In the genomic region with DNA sequence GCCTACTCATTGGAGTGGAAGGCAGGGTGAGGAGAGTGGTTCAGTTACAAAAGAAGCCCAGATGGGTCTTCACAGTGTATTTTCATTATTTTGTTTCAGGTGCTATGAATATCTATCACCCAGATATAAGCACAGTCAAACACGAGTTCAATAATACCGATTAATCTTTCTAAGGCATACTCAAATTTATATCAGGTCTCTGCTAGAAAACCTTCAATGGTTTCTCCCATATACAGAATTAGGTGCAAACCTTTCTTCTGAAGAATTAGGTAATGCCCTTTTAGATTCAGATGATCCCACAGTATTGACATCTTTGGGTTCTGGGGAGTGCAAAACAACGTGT, we compare ENCODE assay signal across 23 cellular contexts. TPM values are rescaled to one million over a fixed set of nuclear protein-coding genes. Genes with fewer than 3 reads are reported as not detected.
DNase-seq lines count a peak whose midpoint lies in the region; ATAC-seq, FAIRE-seq and TF ChIP-seq lines count a peak whose summit lies in the region.
"Had no signal": no experiment of that assay in that cellular context is flagged by ENCODE, and none has a peak within 500 bp of the region (broad histone marks: within the 10 kb centered on the region; RNA-seq: fewer than 3 reads in every experiment).

No MANE protein-coding gene starts in this region.

- no peaks in the 10 kb centered on the region for H3K9me3 ChIP-seq in right atrium auricular region
- H3K9me3 ChIP-seq in endothelial cell of umbilical vein (replicated peaks; ENCODE audit: control insufficient read depth, insufficient read depth, low read length) = no peaks in the 10 kb centered on the region
- H3K9me3 ChIP-seq: vagina had no signal

- H3K27ac ChIP-seq in right atrium auricular region = peak overlapping the region; percentile 55 to 70
- peak overlapping the region; percentile 98 for H3K27ac ChIP-seq in endothelial cell of umbilical vein (ENCODE audit: insufficient read depth, low read depth, low read length)
- H3K27ac ChIP-seq: parathyroid adenoma had no signal

- FAIRE-seq in endothelial cell of umbilical vein (lab: Jason Lieb, UNC) (peak; percentile 42), D721Med (lab: Jason Lieb, UNC) (no peak)
- FAIRE-seq: small intestine had no signal

- CTCF ChIA-PET in endothelial cell of umbilical vein (lab: Charles Lee) = interaction anchor here (0.6 to 1.5 kb wide), 11 partner anchors 7 to 1319 kb away, joined by 3 to 9 read pairs (median 4); a partner anchor contains a TSS

- H3K9me3 Mint-ChIP-seq in osteocyte (ENCODE audit: unreplicated experiment) = no peaks in the 10 kb centered on the region
- H3K9me3 Mint-ChIP-seq: activated T-cell treated with anti-CD3 and anti-CD28 coated beads, Interleukin-2, amount 50 U/mL, for 72 hours; CD4-positive, alpha-beta memory T cell; naive thymus-derived CD4-positive, alpha-beta T cell; T-helper 2 cell treated with Interferon-gamma antibody and Interleukin-4, amounts not matched to agents 5 μg/mL and 100 μg/mL, for 36 hours had no signal

- peak overlapping the region; percentile 72 for H3K9ac ChIP-seq in endothelial cell of umbilical vein (replicated peaks; ENCODE audit: extremely low read depth, insufficient read depth, low read length)
- H3K9ac ChIP-seq: parathyroid adenoma had no signal

- dilution Hi-C loops in endothelial cell of umbilical vein (cut with MboI; ENCODE audit: extremely low pct_ligation_motif_present, low sequenced_read_pairs) = no loop called here

- H3K4me1 Mint-ChIP-seq in osteocyte (ENCODE audit: unreplicated experiment) = peaks cover 12% of the 10 kb centered on the region
- H3K4me1 Mint-ChIP-seq: CD4-positive, alpha-beta memory T cell had no signal

- no peak overlapping the region for H3K4me3 Mint-ChIP-seq in osteocyte (ENCODE audit: unreplicated experiment)
- H3K4me3 Mint-ChIP-seq: activated naive CD8-positive, alpha-beta T cell; activated T-cell treated with anti-CD3 and anti-CD28 coated beads, Interleukin-2, amount 50 U/mL, for 72 hours; naive thymus-derived CD4-positive, alpha-beta T cell; T-helper 2 cell treated with Interferon-gamma antibody and Interleukin-4, amounts not matched to agents 5 μg/mL and 100 μg/mL, for 36 hours had no signal

- no peaks in the 10 kb centered on the region for H3K36me3 Mint-ChIP-seq in osteocyte (ENCODE audit: unreplicated experiment)
- H3K36me3 Mint-ChIP-seq: activated naive CD8-positive, alpha-beta T cell; CD4-positive, alpha-beta memory T cell; naive thymus-derived CD4-positive, alpha-beta T cell had no signal

- H3K9me1 ChIP-seq in endothelial cell of umbilical vein (replicated peaks; ENCODE audit: control insufficient read depth, extremely low read depth, insufficient read depth, low read length) = no peaks in the 10 kb centered on the region

- TF ChIP-seq CTCF in right atrium auricular region (IDR thresholded peaks at IDR 0.05) (no peak), endothelial cell of umbilical vein (IDR thresholded peaks at IDR 0.05; ENCODE audit: extremely low read depth in 1 of 2, insufficient read depth in 1 of 2, low read depth in 1 of 2, low read length in 2 of 2) (no peak), osteocyte (IDR thresholded peaks at IDR 0.05) (no peak), D721Med (IDR thresholded peaks at IDR 0.05; ENCODE audit: insufficient read depth, missing control alignments) (no peak)

- no peak overlapping the region for H3K4me3 ChIP-seq in right atrium auricular region
- H3K4me3 ChIP-seq in endothelial cell of umbilical vein (replicated peaks in 1 of 3; ENCODE audit: insufficient read depth in 1 of 3, low read depth in 1 of 3, low read length in 3 of 3) = no peak overlapping the region
- H3K4me3 ChIP-seq: vagina had no signal

- no TSS peak for BruUV-seq in endothelial cell of umbilical vein (replicated peaks; lab: Mats Ljungman, UMichigan)

- H3K4me1 ChIP-seq in right atrium auricular region (peaks cover 0 to 12% of the 10 kb centered on the region in 2 donors), endothelial cell of umbilical vein (ENCODE audit: control insufficient read depth, extremely low read depth, insufficient read depth, low read length) (peaks cover 15% of the 10 kb centered on the region)
- H3K4me1 ChIP-seq: parathyroid adenoma, vagina had no signal

- POLR2A ChIA-PET in endothelial cell of umbilical vein (lab: Charles Lee) = interaction anchor here (1.0 kb wide), 1 partner anchor 16 kb away, joined by 4 read pairs; no protein-coding TSS in a partner anchor

- H2AFZ ChIP-seq in endothelial cell of umbilical vein (ENCODE audit: low read depth, low read length) = peak overlapping the region; percentile 76
- H2AFZ ChIP-seq: parathyroid adenoma had no signal

- H3K27ac Mint-ChIP-seq in osteocyte (ENCODE audit: unreplicated experiment) = peak overlapping the region; percentile 47
- H3K27ac Mint-ChIP-seq: activated naive CD8-positive, alpha-beta T cell; activated T-cell treated with anti-CD3 and anti-CD28 coated beads, Interleukin-2, amount 50 U/mL, for 72 hours; CD4-positive, alpha-beta memory T cell; naive thymus-derived CD4-positive, alpha-beta T cell; T-helper 2 cell treated with Interferon-gamma antibody and Interleukin-4, amounts not matched to agents 5 μg/mL and 100 μg/mL, for 36 hours had no signal

- H3K36me3 ChIP-seq in right atrium auricular region (no peaks in the 10 kb centered on the region), endothelial cell of umbilical vein (ENCODE audit: control insufficient read depth in 2 of 2, extremely low read depth in 1 of 2, insufficient read depth in 2 of 2, low read length in 2 of 2) (no peaks in the 10 kb centered on the region)
- H3K36me3 ChIP-seq: vagina had no signal

- TF ChIP-seq POLR2A in endothelial cell of umbilical vein (IDR thresholded peaks at IDR 0.05; ENCODE audit: low read depth, low read length) = no peak

- H3K27me3 ChIP-seq in right atrium auricular region (no peaks in the 10 kb centered on the region), endothelial cell of umbilical vein (ENCODE audit: control insufficient read depth in 2 of 2, insufficient read depth in 2 of 2, low read length in 2 of 2) (no peaks in the 10 kb centered on the region)
- H3K27me3 ChIP-seq: vagina had no signal

- in situ Hi-C loops in G401 (cut with HindIII; ENCODE audit: low sequenced_read_pairs) = no loop called here

- no peaks in the 10 kb centered on the region for H3K79me2 ChIP-seq in endothelial cell of umbilical vein (ENCODE audit: control insufficient read depth, insufficient read depth, low read length)
- H3K79me2 ChIP-seq: parathyroid adenoma had no signal

- H4K20me1 ChIP-seq in endothelial cell of umbilical vein (replicated peaks; ENCODE audit: control insufficient read depth, extremely low read depth, insufficient read depth, low read length) = no peaks in the 10 kb centered on the region

- DNase-seq in right atrium auricular region (ENCODE audit: low spot score) (no peak), cardiac septum (ENCODE audit: low spot score) (no peak), endothelial cell of umbilical vein (ENCODE audit: low read depth, low spot score) (no peak), osteocyte (ENCODE audit: extremely low spot score, unreplicated experiment) (no peak), NCI-H2227 (lab: John Stamatoyannopoulos, UW; ENCODE audit: unreplicated experiment) (no peak), G401 (ENCODE audit: low spot score) (no peak), D721Med (ENCODE audit: insufficient read length, low spot score) (no peak)
- DNase-seq: activated CD8-positive, alpha-beta memory T cell treated with anti-CD3 and anti-CD28 coated beads for 24 hours; activated T-cell treated with anti-CD3 and anti-CD28 coated beads, Interleukin-2, amount 50 U/mL, for 72 hours; CD4-positive, alpha-beta memory T cell; DMS79; glutamatergic neuron; naive thymus-derived CD4-positive, alpha-beta T cell; NCI-H1436 treated with DMSO at 0.1 percent for 48 hours; NCI-H2171 treated with DMSO at 0.1 percent for 48 hours; NCI-H748 treated with DMSO at 0.1 percent for 48 hours; stimulated activated CD4-positive, alpha-beta T cell treated with anti-CD3 and anti-CD28 coated beads, Interleukin-4, amount 100 ng/mL, for 24 hours had no signal

- peaks cover 2% of the 10 kb centered on the region for H3K27me3 Mint-ChIP-seq in osteocyte (ENCODE audit: unreplicated experiment)

- peak overlapping the region; percentile 67 for H3K4me2 ChIP-seq in endothelial cell of umbilical vein (ENCODE audit: insufficient read depth, low read length)

- intact Hi-C loops in cardiac septum (cut with DNase I) = loop anchor here (5.0 to 10.0 kb wide), 2 partner anchors 137 to 194 kb away; a partner anchor contains a TSS
- intact Hi-C loops in endothelial cell of umbilical vein (cut with micrococcal nuclease) = loop anchor here (1.0 to 10.0 kb wide), 3 partner anchors 36 to 933 kb away; a partner anchor contains a TSS

- ATAC-seq in GM21447 (IDR thresholded peaks at IDR 0.05; ENCODE audit: unreplicated experiment) = no peak
- ATAC-seq: naive thymus-derived CD4-positive, alpha-beta T cell had no signal

TF ChIP-seq in endothelial cell of umbilical vein, 7 proteins besides CTCF, POLR2A, EP300 and RAD21 (continues in another document):
- no peak for TF ChIP-seq FOS (IDR thresholded peaks at IDR 0.05; ENCODE audit: borderline replicate concordance, insufficient read depth, low read length)

RNA-seq across cellular contexts. Expression of a gene that starts 14.7 kb away (rescaled TPM):
- total RNA-seq in right atrium auricular region (10 to 100 TPM; 26.9 to 43.6 TPM), cardiac septum (34.8 TPM), endothelial cell of umbilical vein (60.7 and 67.1 TPM in 2 replicates), osteocyte (61.9 and 67.1 TPM in 2 replicates)
- polyA plus RNA-seq in endothelial cell of umbilical vein = 67.5 and 81.3 TPM in 2 replicates
- 50.2 and 60.3 TPM in 2 replicates for polyA plus RNA-seq in endothelial cell of umbilical vein (2011; cell fraction: cytosol; rRNA removed)
- 161 and 206 TPM in 2 replicates for polyA plus RNA-seq in endothelial cell of umbilical vein (2011; cell fraction: nucleus; rRNA removed)
- 51.9 and 57.0 TPM in 2 replicates for polyA plus RNA-seq in endothelial cell of umbilical vein (2012)
- 74.0 and 76.0 TPM in 2 replicates for polyA minus RNA-seq in endothelial cell of umbilical vein
- polyA minus RNA-seq in endothelial cell of umbilical vein (2011; cell fraction: cytosol; rRNA and poly(A)+ RNA removed) = 15.3 TPM
- 57.5 and 66.8 TPM in 2 replicates for polyA minus RNA-seq in endothelial cell of umbilical vein (2011; cell fraction: nucleus; rRNA and poly(A)+ RNA removed)
- total RNA-seq in G401 (2014; rRNA removed; shearing (Covaris generic)) = 33.1 and 38.8 TPM in 2 replicates

RNA-seq across cellular contexts. Expression of a gene that starts 46.5 kb away (rescaled TPM):
- 1 to 10 TPM; 1.8 to 5.2 TPM for total RNA-seq in right atrium auricular region
- 11.7 TPM for total RNA-seq in cardiac septum
- total RNA-seq in endothelial cell of umbilical vein = 7.0 TPM in 2 replicates
- polyA plus RNA-seq in endothelial cell of umbilical vein = 11.8 and 13.7 TPM in 2 replicates
- polyA plus RNA-seq in endothelial cell of umbilical vein (2011; cell fraction: cytosol; rRNA removed) = 6.6 and 6.9 TPM in 2 replicates
- polyA plus RNA-seq in endothelial cell of umbilical vein (2011; cell fraction: nucleus; rRNA removed) = 63.3 and 69.4 TPM in 2 replicates
- polyA plus RNA-seq in endothelial cell of umbilical vein (2012) = 4.3 and 7.6 TPM in 2 replicates
- 3.7 and 4.3 TPM in 2 replicates for polyA minus RNA-seq in endothelial cell of umbilical vein
- polyA minus RNA-seq in endothelial cell of umbilical vein (2011; cell fraction: cytosol; rRNA and poly(A)+ RNA removed) = 2.3 TPM
- polyA minus RNA-seq in endothelial cell of umbilical vein (2011; cell fraction: nucleus; rRNA and poly(A)+ RNA removed) = 7.3 and 8.6 TPM in 2 replicates
- 4.6 and 4.8 TPM in 2 replicates for total RNA-seq in osteocyte
- not detected in 2 replicates for total RNA-seq in G401 (2014; rRNA removed; shearing (Covaris generic))
